ENCODE assay signal across 23 cellular contexts in the genomic region with DNA sequence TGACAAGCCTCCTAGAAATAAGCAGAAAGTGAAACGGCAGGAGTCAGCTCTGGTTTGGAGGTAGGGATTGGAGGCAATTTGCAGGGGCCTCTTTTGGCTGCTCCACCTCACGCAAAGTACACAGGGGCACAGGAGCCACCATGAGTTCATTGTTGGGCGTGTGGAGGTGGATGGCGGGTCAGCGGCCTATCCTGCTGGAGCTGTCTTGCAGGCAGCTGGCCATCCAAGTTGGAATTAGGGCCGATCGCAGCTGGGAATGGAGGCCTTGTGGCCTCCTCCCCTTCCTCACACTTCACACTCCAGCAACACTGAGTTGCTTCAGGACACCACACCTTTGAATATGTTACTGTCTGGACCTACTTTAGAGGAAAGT.
A peak's percentile ranks its signal among the peaks of the same experiment; 100 is the strongest.
DNase-seq lines count a peak whose midpoint lies in the region; ATAC-seq lines count a peak whose summit lies in the region.
"Had no signal": no experiment of that assay in that cellular context is flagged by ENCODE, and none has a peak within 500 bp of the region (broad histone marks: within the 10 kb centered on the region; RNA-seq: fewer than 3 reads in every experiment).

No MANE protein-coding gene starts in this region.

- H3K14ac ChIP-seq in neuronal stem cell (ENCODE audit: low read length), result no peak overlapping the region

- no peak overlapping the region for H3K27ac ChIP-seq in BLaER1 treated with 17β-estradiol and CSF1 and Interleukin-3, amounts not matched to agents 10 nM and 100 nM
- no peak overlapping the region for H3K27ac ChIP-seq in neuronal stem cell (replicated peaks; ENCODE audit: low read length)
- H3K27ac ChIP-seq: 22Rv1, A549 had no signal

- H2AFZ ChIP-seq in neuronal stem cell (ENCODE audit: low read length), result no peak overlapping the region

- peak overlapping the region; percentile 38 for H2BK15ac ChIP-seq in neuronal stem cell (ENCODE audit: low read length)

- H3K4ac ChIP-seq in neuronal stem cell (ENCODE audit: low read length), result no peak overlapping the region

- DNase-seq in activated effector memory CD4-positive, alpha-beta T cell treated with anti-CD3 and anti-CD28 coated beads, Interleukin-2, amount 50 U/mL, for 16 hours, result peak; percentile 58
- no peak for DNase-seq in activated effector memory CD4-positive, alpha-beta T cell treated with Interleukin-2 at 50 U/mL for 16 hours
- DNase-seq in neuronal stem cell (ENCODE audit: low spot score), result no peak
- DNase-seq in HK-2 (ENCODE audit: unreplicated experiment), result no peak
- DNase-seq in KG1 (lab: John Stamatoyannopoulos, UW), result no peak
- DNase-seq: AML-193; C1 segment of cervical spinal cord; CD4-positive, alpha-beta memory T cell; CD4-positive, CD25-positive, alpha-beta regulatory T cell; CD8-positive, alpha-beta memory T cell; COR-L47; DMS 273 treated with DMSO at 0.1 percent for 48 hours; DMS153; DMS53; DMS79; DND-41; EL; GDM1 had no signal

- H2BK120ac ChIP-seq in neuronal stem cell (ENCODE audit: low read depth, low read length), result no peak overlapping the region

- H3K4me1 ChIP-seq in BLaER1 treated with 17β-estradiol and CSF1 and Interleukin-3, amounts not matched to agents 10 nM and 100 nM, result peaks cover 0 to 37% (median 24%) of the 10 kb centered on the region in 10 experiments; a peak in 13 of 20 replicates
- H3K4me1 ChIP-seq in neuronal stem cell (ENCODE audit: control insufficient read depth in 2 of 2, insufficient read depth in 1 of 2, low read depth in 1 of 2, low read length in 2 of 2), result peaks cover 13 to 19% of the 10 kb centered on the region in 2 donors

- H2BK12ac ChIP-seq in neuronal stem cell (ENCODE audit: low read length), result no peak overlapping the region

- no peak overlapping the region for H3K4me3 ChIP-seq in BLaER1 treated with 17β-estradiol and CSF1 and Interleukin-3, amounts not matched to agents 10 nM and 100 nM
- no peak overlapping the region for H3K4me3 ChIP-seq in neuronal stem cell (ENCODE audit: low read length in 2 of 2)
- H3K4me3 ChIP-seq: A549, GM12878 had no signal

- no peak overlapping the region for H3K9ac ChIP-seq in BLaER1 treated with 17β-estradiol and CSF1 and Interleukin-3, amounts not matched to agents 10 nM and 100 nM
- no peak overlapping the region for H3K9ac ChIP-seq in neuronal stem cell (ENCODE audit: low read depth, low read length, poor library complexity)

- no peaks in the 10 kb centered on the region for H3K9me3 ChIP-seq in BLaER1 treated with 17β-estradiol and CSF1 and Interleukin-3, amounts not matched to agents 10 nM and 100 nM (replicated peaks in 1 of 11)
- no peaks in the 10 kb centered on the region for H3K9me3 ChIP-seq in neuronal stem cell (replicated peaks in 1 of 2; ENCODE audit: control insufficient read depth in 2 of 2, insufficient read depth in 1 of 2, low read depth in 1 of 2, low read length in 2 of 2)
- H3K9me3 ChIP-seq: A549 had no signal

- no peak for ATAC-seq in HG02763 (IDR thresholded peaks at IDR 0.05; ENCODE audit: unreplicated experiment)
- ATAC-seq: A549, GM12878 had no signal

- H4K91ac ChIP-seq in neuronal stem cell (ENCODE audit: low read depth, low read length, poor library complexity), result peak overlapping the region; percentile 30

- WGBS in neuronal stem cell (ENCODE audit: extremely low coverage in 2 of 2, insufficient read length in 2 of 2, insufficient replicate concordance in 1 of 2), 2 donors, result no CpG with 5 or more reads among the region's 7 CpGs

- H3K23ac ChIP-seq in neuronal stem cell (ENCODE audit: low read depth, low read length, poor library complexity), result no peak overlapping the region

- H3K79me1 ChIP-seq in neuronal stem cell (ENCODE audit: low read depth, low read length), result no peaks in the 10 kb centered on the region

- no peaks in the 10 kb centered on the region for H4K20me1 ChIP-seq in BLaER1 treated with 17β-estradiol and CSF1 and Interleukin-3, amounts not matched to agents 10 nM and 100 nM

- no peaks in the 10 kb centered on the region for H3K36me3 ChIP-seq in BLaER1 treated with 17β-estradiol and CSF1 and Interleukin-3, amounts not matched to agents 10 nM and 100 nM
- H3K36me3 ChIP-seq in neuronal stem cell (replicated peaks in 1 of 2; ENCODE audit: control insufficient read depth in 2 of 2, insufficient read depth in 2 of 2, low read length in 2 of 2), result no peaks in the 10 kb centered on the region

- H3K4me2 ChIP-seq in BLaER1 treated with 17β-estradiol and CSF1 and Interleukin-3, amounts not matched to agents 10 nM and 100 nM, result peak overlapping the region in 8 of 11 experiments; percentile 25 to 68 (median 45); a peak in 12 of 22 replicates
- H3K4me2 ChIP-seq in neuronal stem cell (ENCODE audit: insufficient read depth, low read length, poor library complexity, severe bottlenecking), result no peak overlapping the region
- H3K4me2 ChIP-seq: A549 had no signal

- no peak overlapping the region for H4K8ac ChIP-seq in neuronal stem cell (ENCODE audit: low read depth, low read length)

- peak overlapping the region; percentile 57 for H2AK5ac ChIP-seq in neuronal stem cell (ENCODE audit: low read depth, low read length)

- H3K27me3 ChIP-seq in BLaER1 treated with 17β-estradiol and CSF1 and Interleukin-3, amounts not matched to agents 10 nM and 100 nM, result no peaks in the 10 kb centered on the region
- no peaks in the 10 kb centered on the region for H3K27me3 ChIP-seq in neuronal stem cell (ENCODE audit: control insufficient read depth in 3 of 3, insufficient read depth in 3 of 3, low read depth in 1 of 3, low read length in 3 of 3)

- no peak overlapping the region for H2BK5ac ChIP-seq in neuronal stem cell (ENCODE audit: low read length)

- peak overlapping the region; percentile 46 for H3K18ac ChIP-seq in neuronal stem cell (ENCODE audit: low read length)
